In genomic region chr11:65434667-65435179, GRCh38 we compare ENCODE assay signal across 8 cellular contexts. TPM values are rescaled to one million over a fixed set of nuclear protein-coding genes. Genes with fewer than 3 reads are reported as not detected.
DNase-seq lines count a peak whose midpoint lies in the region; ATAC-seq, FAIRE-seq and TF ChIP-seq lines count a peak whose summit lies in the region.

No MANE protein-coding gene starts in this region.

- no peak for FAIRE-seq in bronchial epithelial cell (lab: Jason Lieb, UNC)

- TF ChIP-seq CTCF in AG10803 (conservative IDR thresholded peaks at IDR 0.05; ENCODE audit: low read length) (no peak), bronchial epithelial cell (IDR thresholded peaks at IDR 0.05; ENCODE audit: insufficient read depth, low read length, severe bottlenecking) (no peak), lower lobe of right lung (IDR thresholded peaks at IDR 0.05) (no peak)

- H3K36me3 ChIP-seq in bronchial epithelial cell (ENCODE audit: control insufficient read depth, insufficient read depth, low read length) (peaks cover 20% of the 10 kb centered on the region), lower lobe of right lung (peaks cover 84% of the 10 kb centered on the region)

- intact Hi-C loops in lower lobe of right lung (cut with DNase I) = no loop called here

- ATAC-seq in lower lobe of right lung = no peak
- ATAC-seq in GM18870 (IDR thresholded peaks at IDR 0.05; ENCODE audit: unreplicated experiment) = no peak

- DNase-seq in AG10803 (ENCODE audit: low read depth) = peak; percentile 18
- peak; percentile 39 for DNase-seq in LHCN-M2 (ENCODE audit: low read depth)
- peak; percentile 14 for DNase-seq in bronchial epithelial cell (ENCODE audit: low read depth)
- no peak for DNase-seq in lower lobe of right lung
- no peak for DNase-seq in cerebellum (ENCODE audit: low spot score)
- no peak for DNase-seq in NCI-H774 (lab: John Stamatoyannopoulos, UW)
- DNase-seq in SW480 (ENCODE audit: low spot score) = no peak

- H3K4me1 ChIP-seq in lower lobe of right lung = peaks cover 96% of the 10 kb centered on the region

- H3K27me3 ChIP-seq in bronchial epithelial cell (ENCODE audit: control insufficient read depth, insufficient read depth, low read length) (no peaks in the 10 kb centered on the region), lower lobe of right lung (ENCODE audit: low read depth) (no peaks in the 10 kb centered on the region)

- no peaks in the 10 kb centered on the region for H3K9me3 ChIP-seq in lower lobe of right lung

- H3K4me3 ChIP-seq in AG10803 (ENCODE audit: low read length) (peak overlapping the region; percentile 18), bronchial epithelial cell (ENCODE audit: low read depth, low read length) (no peak overlapping the region), lower lobe of right lung (peak overlapping the region; percentile 13)

- H3K27ac ChIP-seq in lower lobe of right lung = no peak overlapping the region

RNA-seq across cellular contexts. Expression of gene NEAT1, which starts 12.1 kb away (rescaled TPM):
- 29.4 and 37.8 TPM in 2 replicates for total RNA-seq in LHCN-M2 (2014; rRNA removed)
- polyA plus RNA-seq in LHCN-M2 (2012) = 88.5 TPM
- 114 and 133 TPM in 2 replicates for total RNA-seq in bronchial epithelial cell
- 980 TPM for total RNA-seq in lower lobe of right lung
- 17.0 TPM for total RNA-seq in cerebellum

RNA-seq across cellular contexts. Expression of gene FRMD8, which starts 48.3 kb away (rescaled TPM):
- 40.7 and 58.7 TPM in 2 replicates for total RNA-seq in LHCN-M2 (2014; rRNA removed)
- polyA plus RNA-seq in LHCN-M2 (2012) = 19.7 TPM
- 21.9 and 66.6 TPM in 2 replicates for total RNA-seq in bronchial epithelial cell
- 22.6 TPM for total RNA-seq in lower lobe of right lung
- 9.2 TPM for total RNA-seq in cerebellum

RNA-seq across cellular contexts. Expression of gene SLC25A45, which starts 52.3 kb away (rescaled TPM):
- total RNA-seq in LHCN-M2 (2014; rRNA removed) (1.4 and 2.3 TPM in 2 replicates), bronchial epithelial cell (0.26 and 0.77 TPM in 2 replicates), lower lobe of right lung (13.0 TPM), cerebellum (0.73 TPM)
- polyA plus RNA-seq in LHCN-M2 (2012) = 1.5 TPM

Comparison
In these comparisons a context has a peak if more than half of its experiments do, and no peak if none do; other contexts are left out.
1. DNase-seq: peak in AG10803 (single experiment), LHCN-M2 (single experiment) and bronchial epithelial cell (single experiment); none in lower lobe of right lung (single experiment), cerebellum (single experiment), NCI-H774 (single experiment) and SW480 (single experiment).